In genomic region chr22:42926034-42926433, GRCh38 we compare ENCODE assay signal across 13 cellular contexts.
DNase-seq lines count a peak whose midpoint lies in the region; ATAC-seq, FAIRE-seq and TF ChIP-seq lines count a peak whose summit lies in the region.
"Had no signal": no experiment of that assay in that cellular context is flagged by ENCODE, and none has a peak within 500 bp of the region (broad histone marks: within the 10 kb centered on the region; RNA-seq: fewer than 3 reads in every experiment).

No MANE protein-coding gene starts in this region.

- peak overlapping the region; percentile 60 for H3K4me2 ChIP-seq in BLaER1

- H3K27ac ChIP-seq in BLaER1 (0 out of 2 replicates have a peak overlapping the region, but pooled peaks have one; percentile 20), Panc1 (ENCODE audit: low read length) (no peak overlapping the region)
- H3K27ac ChIP-seq: WERI-Rb-1 had no signal

- H3K4me1 ChIP-seq in BLaER1 = peaks cover 87% of the 10 kb centered on the region
- H3K4me1 ChIP-seq in Panc1 (ENCODE audit: control insufficient read depth, insufficient read depth, low read length) = peaks cover 31% of the 10 kb centered on the region

- TF ChIP-seq POLR2A in erythroblast (IDR thresholded peaks at IDR 0.05; ENCODE audit: low read length) = no peak

- H4K20me1 ChIP-seq in BLaER1 = peaks cover 100% of the 10 kb centered on the region

- intact Hi-C loops in Panc1 (cut with micrococcal nuclease; ENCODE audit: unreplicated experiment) = no loop called here

- TF ChIP-seq CTCF in Panc1 (IDR thresholded peaks at IDR 0.05) (no peak), osteocyte (IDR thresholded peaks at IDR 0.05) (no peak)

- CTCF ChIA-PET in Panc1 (lab: Charles Lee) = interaction anchor here (0.6 kb wide), 1 partner anchor 58 kb away, joined by 3 read pairs; no protein-coding TSS in a partner anchor

- POLR2A ChIA-PET in Panc1 (lab: Charles Lee) = no interaction called here

- DNase-seq in Panc1 (ENCODE audit: low read depth, low spot score) = no peak
- DNase-seq in erythroblast (lab: John Stamatoyannopoulos, UW) = peak; percentile 80 to 91
- no peak for DNase-seq in osteocyte (ENCODE audit: extremely low spot score, unreplicated experiment)
- DNase-seq in activated CD4-positive, alpha-beta T cell treated with anti-CD3 and anti-CD28 coated beads for 1 hour = no peak
- DNase-seq in urothelium cell line (ENCODE audit: low spot score) = no peak
- no peak for DNase-seq in cerebellum (ENCODE audit: low spot score)
- no peak for DNase-seq in NCI-H1930 (lab: John Stamatoyannopoulos, UW)
- DNase-seq: activated T-cell treated with anti-CD3 and anti-CD28 coated beads, Interleukin-2, amount 50 U/mL, for 4 hours; H7; midbrain; NCI-H2029 treated with DMSO at 0.1 percent for 48 hours; WERI-Rb-1 had no signal

- H3K27me3 ChIP-seq in BLaER1 = no peaks in the 10 kb centered on the region
- H3K27me3 ChIP-seq in Panc1 (ENCODE audit: control insufficient read depth, insufficient read depth, low read length) = no peaks in the 10 kb centered on the region

- no TSS peak for BruUV-seq in Panc1 (replicated peaks; lab: Mats Ljungman, UMichigan)

- H3K4me1 Mint-ChIP-seq in osteocyte (ENCODE audit: unreplicated experiment) = peaks cover 55% of the 10 kb centered on the region

- H3K27ac Mint-ChIP-seq in osteocyte (ENCODE audit: unreplicated experiment) = peak overlapping the region; percentile 41

- H3K27me3 Mint-ChIP-seq in osteocyte (ENCODE audit: unreplicated experiment) = no peaks in the 10 kb centered on the region

- H3K9me3 ChIP-seq in BLaER1 (no peaks in the 10 kb centered on the region), Panc1 (ENCODE audit: control insufficient read depth, insufficient read depth, low read depth, low read length) (no peaks in the 10 kb centered on the region)

- in situ Hi-C loops in Panc1 (cut with HindIII; ENCODE audit: low pct_unique_long_range_greater_than_20kb, low sequenced_read_pairs) = no loop called here

- H3K4me3 Mint-ChIP-seq in osteocyte (ENCODE audit: unreplicated experiment) = no peak overlapping the region
- H3K4me3 Mint-ChIP-seq: activated T-cell treated with anti-CD3 and anti-CD28 coated beads, Interleukin-2, amount 50 U/mL, for 4 hours had no signal

- no peaks in the 10 kb centered on the region for H3K36me3 Mint-ChIP-seq in osteocyte (ENCODE audit: unreplicated experiment)

- H3K9ac ChIP-seq in BLaER1 = no peak overlapping the region

- no peak for FAIRE-seq in urothelium cell line (lab: Jason Lieb, UNC)

- no peaks in the 10 kb centered on the region for H3K9me3 Mint-ChIP-seq in osteocyte (ENCODE audit: unreplicated experiment)
- H3K9me3 Mint-ChIP-seq: activated T-cell treated with anti-CD3 and anti-CD28 coated beads, Interleukin-2, amount 50 U/mL, for 4 hours had no signal

- H3K4me3 ChIP-seq in BLaER1 (no peak overlapping the region), Panc1 (ENCODE audit: low read depth in 2 of 2, low read length in 2 of 2) (no peak overlapping the region)

- H3K36me3 ChIP-seq in BLaER1 = peaks cover 16% of the 10 kb centered on the region
- no peaks in the 10 kb centered on the region; the same call in 1 of the 2 replicates for H3K36me3 ChIP-seq in Panc1 (ENCODE audit: control insufficient read depth, insufficient read depth, low read length)
- H3K36me3 ChIP-seq: WERI-Rb-1 had no signal

- peak; percentile 37; the same call in 1 of the 2 replicates for ATAC-seq in Panc1
- ATAC-seq: activated T-cell treated with anti-CD3 and anti-CD28 coated beads, Interleukin-2, amount 50 U/mL, for 4 hours had no signal

Comparison
In these comparisons a context has a peak if more than half of its experiments do, and no peak if none do; other contexts are left out.
1. DNase-seq: peak in erythroblast (2 of 2); none in Panc1 (single experiment), osteocyte (single experiment), activated CD4-positive, alpha-beta T cell treated with anti-CD3 and anti-CD28 coated beads for 1 hour (single experiment), urothelium cell line (single experiment), cerebellum (single experiment) and NCI-H1930 (0 of 2).